2 cellular contexts compared by ENCODE assay signal in the genomic region with DNA sequence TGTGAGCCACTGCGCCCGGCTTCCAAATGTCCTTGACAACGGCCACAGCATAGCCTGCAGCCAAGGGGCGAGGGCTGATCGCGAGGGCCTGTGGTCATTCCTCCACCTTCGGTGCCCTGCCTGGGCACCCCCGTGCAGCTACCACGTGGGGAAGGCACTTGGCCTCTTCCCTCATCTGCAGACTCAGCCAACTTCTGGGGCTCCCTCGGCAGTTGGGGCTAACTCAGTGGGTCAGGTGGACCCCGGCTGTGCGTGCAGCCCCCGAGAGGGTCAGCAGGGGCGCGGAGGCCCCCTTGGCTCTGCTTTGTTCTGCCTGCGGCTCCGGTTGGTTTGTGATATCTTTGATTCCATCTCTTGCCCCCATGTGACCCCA.
TF ChIP-seq lines count a peak whose summit lies in the region.

No MANE protein-coding gene starts in this region.

TF ChIP-seq in SK-N-SH, 30 proteins besides CTCF, POLR2A, EP300 and RAD21 (continued from another document):
- TF ChIP-seq, protein P1, sequence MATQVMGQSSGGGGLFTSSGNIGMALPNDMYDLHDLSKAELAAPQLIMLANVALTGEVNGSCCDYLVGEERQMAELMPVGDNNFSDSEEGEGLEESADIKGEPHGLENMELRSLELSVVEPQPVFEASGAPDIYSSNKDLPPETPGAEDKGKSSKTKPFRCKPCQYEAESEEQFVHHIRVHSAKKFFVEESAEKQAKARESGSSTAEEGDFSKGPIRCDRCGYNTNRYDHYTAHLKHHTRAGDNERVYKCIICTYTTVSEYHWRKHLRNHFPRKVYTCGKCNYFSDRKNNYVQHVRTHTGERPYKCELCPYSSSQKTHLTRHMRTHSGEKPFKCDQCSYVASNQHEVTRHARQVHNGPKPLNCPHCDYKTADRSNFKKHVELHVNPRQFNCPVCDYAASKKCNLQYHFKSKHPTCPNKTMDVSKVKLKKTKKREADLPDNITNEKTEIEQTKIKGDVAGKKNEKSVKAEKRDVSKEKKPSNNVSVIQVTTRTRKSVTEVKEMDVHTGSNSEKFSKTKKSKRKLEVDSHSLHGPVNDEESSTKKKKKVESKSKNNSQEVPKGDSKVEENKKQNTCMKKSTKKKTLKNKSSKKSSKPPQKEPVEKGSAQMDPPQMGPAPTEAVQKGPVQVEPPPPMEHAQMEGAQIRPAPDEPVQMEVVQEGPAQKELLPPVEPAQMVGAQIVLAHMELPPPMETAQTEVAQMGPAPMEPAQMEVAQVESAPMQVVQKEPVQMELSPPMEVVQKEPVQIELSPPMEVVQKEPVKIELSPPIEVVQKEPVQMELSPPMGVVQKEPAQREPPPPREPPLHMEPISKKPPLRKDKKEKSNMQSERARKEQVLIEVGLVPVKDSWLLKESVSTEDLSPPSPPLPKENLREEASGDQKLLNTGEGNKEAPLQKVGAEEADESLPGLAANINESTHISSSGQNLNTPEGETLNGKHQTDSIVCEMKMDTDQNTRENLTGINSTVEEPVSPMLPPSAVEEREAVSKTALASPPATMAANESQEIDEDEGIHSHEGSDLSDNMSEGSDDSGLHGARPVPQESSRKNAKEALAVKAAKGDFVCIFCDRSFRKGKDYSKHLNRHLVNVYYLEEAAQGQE (IDR thresholded peaks at IDR 0.05; ENCODE audit: low read depth, low read length), result no peak
- TF ChIP-seq TCF12 (IDR thresholded peaks at IDR 0.05), result no peak
- TF ChIP-seq, protein P2, sequence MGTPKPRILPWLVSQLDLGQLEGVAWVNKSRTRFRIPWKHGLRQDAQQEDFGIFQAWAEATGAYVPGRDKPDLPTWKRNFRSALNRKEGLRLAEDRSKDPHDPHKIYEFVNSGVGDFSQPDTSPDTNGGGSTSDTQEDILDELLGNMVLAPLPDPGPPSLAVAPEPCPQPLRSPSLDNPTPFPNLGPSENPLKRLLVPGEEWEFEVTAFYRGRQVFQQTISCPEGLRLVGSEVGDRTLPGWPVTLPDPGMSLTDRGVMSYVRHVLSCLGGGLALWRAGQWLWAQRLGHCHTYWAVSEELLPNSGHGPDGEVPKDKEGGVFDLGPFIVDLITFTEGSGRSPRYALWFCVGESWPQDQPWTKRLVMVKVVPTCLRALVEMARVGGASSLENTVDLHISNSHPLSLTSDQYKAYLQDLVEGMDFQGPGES (IDR thresholded peaks at IDR 0.05; ENCODE audit: low read depth, low read length), result no peak
- no peak for TF ChIP-seq SMC3 (IDR thresholded peaks at IDR 0.05; ENCODE audit: low read depth, low read length)
- no peak for TF ChIP-seq FOSL2 (IDR thresholded peaks at IDR 0.05; ENCODE audit: borderline replicate concordance, low read depth)
- no peak for TF ChIP-seq MXI1 (IDR thresholded peaks at IDR 0.05; ENCODE audit: low read depth, low read length)
- no peak for TF ChIP-seq RXRA (IDR thresholded peaks at IDR 0.05; ENCODE audit: borderline replicate concordance, low read depth)
- no peak for TF ChIP-seq GATA2 (CRISPR knock-in tag; IDR thresholded peaks at IDR 0.05)
- TF ChIP-seq JUND (IDR thresholded peaks at IDR 0.05), result no peak
- TF ChIP-seq, protein P3, sequence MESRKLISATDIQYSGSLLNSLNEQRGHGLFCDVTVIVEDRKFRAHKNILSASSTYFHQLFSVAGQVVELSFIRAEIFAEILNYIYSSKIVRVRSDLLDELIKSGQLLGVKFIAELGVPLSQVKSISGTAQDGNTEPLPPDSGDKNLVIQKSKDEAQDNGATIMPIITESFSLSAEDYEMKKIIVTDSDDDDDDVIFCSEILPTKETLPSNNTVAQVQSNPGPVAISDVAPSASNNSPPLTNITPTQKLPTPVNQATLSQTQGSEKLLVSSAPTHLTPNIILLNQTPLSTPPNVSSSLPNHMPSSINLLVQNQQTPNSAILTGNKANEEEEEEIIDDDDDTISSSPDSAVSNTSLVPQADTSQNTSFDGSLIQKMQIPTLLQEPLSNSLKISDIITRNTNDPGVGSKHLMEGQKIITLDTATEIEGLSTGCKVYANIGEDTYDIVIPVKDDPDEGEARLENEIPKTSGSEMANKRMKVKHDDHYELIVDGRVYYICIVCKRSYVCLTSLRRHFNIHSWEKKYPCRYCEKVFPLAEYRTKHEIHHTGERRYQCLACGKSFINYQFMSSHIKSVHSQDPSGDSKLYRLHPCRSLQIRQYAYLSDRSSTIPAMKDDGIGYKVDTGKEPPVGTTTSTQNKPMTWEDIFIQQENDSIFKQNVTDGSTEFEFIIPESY (IDR thresholded peaks at IDR 0.05; ENCODE audit: borderline replicate concordance, low read depth), result no peak
- TF ChIP-seq EZH2phosphoT487 (IDR thresholded peaks at IDR 0.05; ENCODE audit: borderline replicate concordance, low read depth), result no peak
- TF ChIP-seq POLR2AphosphoS5 (IDR thresholded peaks at IDR 0.05; ENCODE audit: low read depth, low read length), result no peak
- TF ChIP-seq NFIC (IDR thresholded peaks at IDR 0.05; ENCODE audit: borderline replicate concordance), result no peak
- no peak for TF ChIP-seq TEAD4 (IDR thresholded peaks at IDR 0.05; ENCODE audit: borderline replicate concordance, insufficient read depth)
- TF ChIP-seq ELF1 (IDR thresholded peaks at IDR 0.05), result no peak
- TF ChIP-seq YY1 (IDR thresholded peaks at IDR 0.05; ENCODE audit: low read depth), result no peak
- TF ChIP-seq, protein P4, sequence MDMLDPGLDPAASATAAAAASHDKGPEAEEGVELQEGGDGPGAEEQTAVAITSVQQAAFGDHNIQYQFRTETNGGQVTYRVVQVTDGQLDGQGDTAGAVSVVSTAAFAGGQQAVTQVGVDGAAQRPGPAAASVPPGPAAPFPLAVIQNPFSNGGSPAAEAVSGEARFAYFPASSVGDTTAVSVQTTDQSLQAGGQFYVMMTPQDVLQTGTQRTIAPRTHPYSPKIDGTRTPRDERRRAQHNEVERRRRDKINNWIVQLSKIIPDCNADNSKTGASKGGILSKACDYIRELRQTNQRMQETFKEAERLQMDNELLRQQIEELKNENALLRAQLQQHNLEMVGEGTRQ (IDR thresholded peaks at IDR 0.05; ENCODE audit: borderline replicate concordance, low read depth, low read length), result no peak
- TF ChIP-seq GABPA (IDR thresholded peaks at IDR 0.05; ENCODE audit: low read depth), result no peak

TF ChIP-seq in SK-N-SH treated with all-trans-retinoic acid at 6 μM for 48 hours, 23 proteins besides CTCF, POLR2A, EP300 and RAD21 (continued from another document):
- no peak for TF ChIP-seq ARNTL (CRISPR knock-in tag; IDR thresholded peaks at IDR 0.05; ENCODE audit: borderline replicate concordance, low read depth)
- TF ChIP-seq GLIS3 (CRISPR knock-in tag; IDR thresholded peaks at IDR 0.05), result no peak
- no peak for TF ChIP-seq ZFP3 (CRISPR knock-in tag; IDR thresholded peaks at IDR 0.05)
- no peak for TF ChIP-seq OSR1 (CRISPR knock-in tag; IDR thresholded peaks at IDR 0.05)
- no peak for TF ChIP-seq ZNF70 (CRISPR knock-in tag; IDR thresholded peaks at IDR 0.05)
- TF ChIP-seq, protein P5, sequence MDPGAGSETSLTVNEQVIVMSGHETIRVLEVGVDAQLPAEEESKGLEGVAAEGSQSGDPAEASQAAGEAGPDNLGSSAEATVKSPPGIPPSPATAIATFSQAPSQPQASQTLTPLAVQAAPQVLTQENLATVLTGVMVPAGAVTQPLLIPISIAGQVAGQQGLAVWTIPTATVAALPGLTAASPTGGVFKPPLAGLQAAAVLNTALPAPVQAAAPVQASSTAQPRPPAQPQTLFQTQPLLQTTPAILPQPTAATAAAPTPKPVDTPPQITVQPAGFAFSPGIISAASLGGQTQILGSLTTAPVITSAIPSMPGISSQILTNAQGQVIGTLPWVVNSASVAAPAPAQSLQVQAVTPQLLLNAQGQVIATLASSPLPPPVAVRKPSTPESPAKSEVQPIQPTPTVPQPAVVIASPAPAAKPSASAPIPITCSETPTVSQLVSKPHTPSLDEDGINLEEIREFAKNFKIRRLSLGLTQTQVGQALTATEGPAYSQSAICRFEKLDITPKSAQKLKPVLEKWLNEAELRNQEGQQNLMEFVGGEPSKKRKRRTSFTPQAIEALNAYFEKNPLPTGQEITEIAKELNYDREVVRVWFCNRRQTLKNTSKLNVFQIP (CRISPR knock-in tag; IDR thresholded peaks at IDR 0.05; ENCODE audit: borderline replicate concordance, low read depth), result no peak
TF ChIP-seq in SK-N-SH treated with all-trans-retinoic acid at 6 μM for 48 hours: peak in this region for 0.
